7 cellular contexts compared by ENCODE assay signal in the genomic region with DNA sequence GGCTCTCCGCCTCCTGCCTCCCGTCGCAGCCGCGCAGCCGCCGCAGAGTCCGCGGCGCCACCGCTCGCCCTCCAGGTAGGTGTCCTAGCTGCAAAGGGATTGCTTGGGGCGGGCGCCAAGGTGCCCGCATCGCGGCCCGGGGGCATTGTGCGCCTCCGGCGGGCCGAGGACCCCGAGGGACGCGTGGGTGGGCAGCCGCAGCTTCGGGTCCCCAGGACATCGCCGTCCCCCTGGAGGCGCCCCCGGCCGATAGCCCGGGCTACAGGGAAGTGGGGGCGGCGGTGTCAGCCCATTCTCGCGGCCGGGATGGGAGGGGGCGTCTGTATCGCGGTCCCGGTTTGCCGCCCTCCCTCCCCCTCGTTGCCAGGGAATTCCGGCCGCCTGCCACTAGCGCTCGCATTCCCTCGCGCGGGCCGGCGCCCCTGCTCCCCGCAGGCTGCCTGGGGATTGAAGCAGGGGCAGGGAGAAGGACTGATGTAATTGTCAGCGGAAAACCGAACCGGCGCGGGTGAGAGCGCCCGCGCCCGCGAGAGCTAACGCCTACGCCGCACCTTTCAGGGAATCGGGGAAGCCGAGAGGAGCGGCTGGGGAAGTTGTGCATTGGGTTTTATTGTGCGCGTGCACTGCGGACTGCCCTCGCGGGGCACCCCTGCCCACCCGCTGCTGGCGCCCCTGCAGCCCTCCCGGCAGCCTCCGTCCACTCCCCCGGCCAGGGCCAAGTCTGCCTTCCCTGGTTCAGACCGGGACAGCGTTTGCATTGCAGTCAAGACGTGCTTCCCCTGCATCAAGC. TPM values are rescaled to one million over a fixed set of nuclear protein-coding genes. Genes with fewer than 3 reads are reported as not detected.
A peak's percentile ranks its signal among the peaks of the same experiment; 100 is the strongest.
DNase-seq lines count a peak whose midpoint lies in the region; ATAC-seq and TF ChIP-seq lines count a peak whose summit lies in the region.

No MANE protein-coding gene starts in this region.

- no peaks in the 10 kb centered on the region for H3K4me1 Mint-ChIP-seq in activated T-helper 17 cell treated with anti-CD3 and anti-CD28 coated beads, Interleukin-2, amount 50 U/mL, for 72 hours
- peaks cover 22% of the 10 kb centered on the region for H3K4me1 Mint-ChIP-seq in nephron

- ATAC-seq in HG02610 (IDR thresholded peaks at IDR 0.05; ENCODE audit: unreplicated experiment), result peak; percentile 1
- ATAC-seq in activated T-helper 17 cell treated with anti-CD3 and anti-CD28 coated beads, Interleukin-2, amount 50 U/mL, for 72 hours (replicated peaks), result peak; percentile 15
- ATAC-seq in GM18861 (IDR thresholded peaks at IDR 0.05; ENCODE audit: unreplicated experiment), result no peak

- TF ChIP-seq CTCF in GM10248 (IDR thresholded peaks at IDR 0.05; ENCODE audit: control extremely low read depth, extremely low read depth, low read depth, missing control alignments) (no peak), nephron (IDR thresholded peaks at IDR 0.05; ENCODE audit: unreplicated experiment in 3 of 3) (peak in 1 of 3 experiments; percentile 7)

- no peaks in the 10 kb centered on the region for H3K9me3 Mint-ChIP-seq in activated T-helper 17 cell treated with anti-CD3 and anti-CD28 coated beads, Interleukin-2, amount 50 U/mL, for 72 hours
- no peaks in the 10 kb centered on the region for H3K9me3 Mint-ChIP-seq in nephron

- CTCF ChIA-PET in GM10248 (lab: Yijun Ruan, JAX), result interaction anchor here (1.4 to 1.7 kb wide), 2 partner anchors 52 to 83 kb away, joined by 4 to 9 read pairs; a partner anchor contains a TSS

- POLR2A ChIA-PET in GM10248 (lab: Yijun Ruan, JAX), result no interaction called here

- peak overlapping the region; percentile 72 for H3K4me3 Mint-ChIP-seq in activated T-helper 17 cell treated with anti-CD3 and anti-CD28 coated beads, Interleukin-2, amount 50 U/mL, for 72 hours
- H3K4me3 Mint-ChIP-seq in nephron, result peak overlapping the region; percentile 88 to 96 (median 91)

- H3K27ac Mint-ChIP-seq in activated T-helper 17 cell treated with anti-CD3 and anti-CD28 coated beads, Interleukin-2, amount 50 U/mL, for 72 hours, result no peak overlapping the region
- peak overlapping the region in 1 of 3 experiments; percentile 75 for H3K27ac Mint-ChIP-seq in nephron

- no peaks in the 10 kb centered on the region for H3K36me3 Mint-ChIP-seq in activated T-helper 17 cell treated with anti-CD3 and anti-CD28 coated beads, Interleukin-2, amount 50 U/mL, for 72 hours (ENCODE audit: low read depth)
- H3K36me3 Mint-ChIP-seq in nephron (ENCODE audit: low read depth), result no peaks in the 10 kb centered on the region

- DNase-seq in GM10248 (ENCODE audit: extremely low spot score) (peak; percentile 29), NCI-H2171 (lab: John Stamatoyannopoulos, UW) (peak; percentile 57), foreskin melanocyte (peak; percentile 33)

- H3K27me3 Mint-ChIP-seq in activated T-helper 17 cell treated with anti-CD3 and anti-CD28 coated beads, Interleukin-2, amount 50 U/mL, for 72 hours, result peaks cover 47% of the 10 kb centered on the region
- H3K27me3 Mint-ChIP-seq in nephron (ENCODE audit: low read depth), result peaks cover 33% of the 10 kb centered on the region

RNA-seq across cellular contexts. Expression of a gene that starts 0.5 kb away (rescaled TPM):
- total RNA-seq in activated T-helper 17 cell treated with anti-CD3 and anti-CD28 coated beads, Interleukin-2, amount 50 U/mL, for 72 hours, result 1 to 10 TPM in 1 of 2 donors, under 1 TPM in 1; 0.77 to 1.0 TPM
